ENCODE assay signal across 8 cellular contexts in the genomic region with DNA sequence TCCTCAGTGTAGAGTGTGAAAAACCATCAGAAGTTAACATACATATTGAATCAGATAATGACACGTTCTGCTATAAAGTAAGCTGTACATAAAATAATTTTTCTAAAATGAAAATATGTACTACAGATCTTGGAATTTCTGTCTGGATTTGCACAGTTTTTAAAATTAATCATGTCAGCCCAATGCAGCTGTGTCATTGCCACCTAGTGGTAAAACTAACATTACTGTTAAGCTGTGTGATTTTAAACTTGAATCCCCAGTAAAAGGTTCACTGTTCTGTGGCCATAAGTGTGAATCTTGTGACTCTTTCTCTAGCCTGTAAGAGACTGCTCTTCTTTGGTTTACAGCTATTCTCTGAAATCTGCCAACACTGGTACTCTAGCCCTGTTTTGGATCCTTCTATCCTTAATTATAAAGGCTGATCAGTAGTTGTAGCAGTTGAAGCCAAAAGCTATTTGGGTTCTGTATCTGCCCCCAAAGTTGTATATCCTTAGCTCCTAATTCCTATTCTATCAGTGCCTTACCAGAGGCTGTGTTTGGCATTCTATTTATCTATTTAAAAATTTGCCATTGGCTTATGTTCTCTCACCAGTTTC. TPM values are rescaled to one million over a fixed set of nuclear protein-coding genes. Genes with fewer than 3 reads are reported as not detected.
A peak's percentile ranks its signal among the peaks of the same experiment; 100 is the strongest.
DNase-seq lines count a peak whose midpoint lies in the region; ATAC-seq and TF ChIP-seq lines count a peak whose summit lies in the region.

No MANE protein-coding gene starts in this region.

- H3K27me3 ChIP-seq in BJ (ENCODE audit: control insufficient read depth, insufficient read depth, low read length) = no peaks in the 10 kb centered on the region

- H3K27ac Mint-ChIP-seq in nephron progenitor cell = no peak overlapping the region

- DNase-seq in BJ (ENCODE audit: low read depth) = no peak
- peak; percentile 22 to 76 for DNase-seq in NCI-H526 (lab: John Stamatoyannopoulos, UW)
- peak; percentile 73 for DNase-seq in dermis blood vessel endothelial cell
- no peak for DNase-seq in nephron progenitor cell
- DNase-seq in activated gamma-delta T cell (lab: John Stamatoyannopoulos, UW) = no peak

- no peaks in the 10 kb centered on the region for H3K36me3 ChIP-seq in BJ (ENCODE audit: control insufficient read depth, insufficient read depth, low read length)

- no peak overlapping the region for H3K4me3 Mint-ChIP-seq in nephron progenitor cell

- ATAC-seq in GM18520 (IDR thresholded peaks at IDR 0.05; ENCODE audit: unreplicated experiment) = peak; percentile 18
- no peak for ATAC-seq in GM19324 (IDR thresholded peaks at IDR 0.05; ENCODE audit: low FRiP score, unreplicated experiment)
- ATAC-seq in HG02981 (IDR thresholded peaks at IDR 0.05; ENCODE audit: unreplicated experiment) = no peak

- H3K9me3 Mint-ChIP-seq in nephron progenitor cell = peaks cover 45% of the 10 kb centered on the region

- no peaks in the 10 kb centered on the region for H3K27me3 Mint-ChIP-seq in nephron progenitor cell (ENCODE audit: low read depth, poor library complexity)

- TF ChIP-seq CTCF in BJ (IDR thresholded peaks at IDR 0.05; ENCODE audit: insufficient read depth, low read depth, low read length) (peak; percentile 71), nephron progenitor cell (IDR thresholded peaks at IDR 0.05) (peak; percentile 36)

- POLR2A ChIA-PET in BJ (lab: Charles Lee) = no interaction called here

- CTCF ChIA-PET in BJ (lab: Yijun Ruan, JAX) = interaction anchor here (0.7 to 2.4 kb wide), 8 partner anchors 9 to 1444 kb away, joined by 3 to 17 read pairs (median 6); partner anchors contain the start of genes CEP57, FAM76B and MAML2

- peaks cover 11% of the 10 kb centered on the region for H3K4me1 Mint-ChIP-seq in nephron progenitor cell

- peaks cover 31% of the 10 kb centered on the region for H3K36me3 Mint-ChIP-seq in nephron progenitor cell (ENCODE audit: low read depth)

- no peak overlapping the region for H3K4me3 ChIP-seq in BJ (ENCODE audit: low read depth, low read length)

RNA-seq across cellular contexts. Expression of gene JRKL, which starts 4.0 kb away (rescaled TPM):
- polyA plus RNA-seq in BJ (2011; rRNA removed) = 2.9 and 6.8 TPM in 2 replicates
- 1.6 and 2.7 TPM in 2 replicates for polyA minus RNA-seq in BJ (2011; rRNA and poly(A)+ RNA removed)
- 11.2 and 12.1 TPM in 2 replicates for total RNA-seq in dermis blood vessel endothelial cell

RNA-seq across cellular contexts. Expression of gene CCDC82, which starts 4.1 kb away (rescaled TPM):
- 4.6 and 10.6 TPM in 2 replicates for polyA plus RNA-seq in BJ (2011; rRNA removed)
- 3.3 and 4.5 TPM in 2 replicates for polyA minus RNA-seq in BJ (2011; rRNA and poly(A)+ RNA removed)
- total RNA-seq in dermis blood vessel endothelial cell = 24.2 and 34.9 TPM in 2 replicates

RNA-seq across cellular contexts. Expression of gene MAML2, which starts 50.9 kb away (rescaled TPM):
- 20.5 and 22.0 TPM in 2 replicates for polyA plus RNA-seq in BJ (2011; rRNA removed)
- polyA minus RNA-seq in BJ (2011; rRNA and poly(A)+ RNA removed) = 32.1 and 44.8 TPM in 2 replicates
- total RNA-seq in dermis blood vessel endothelial cell = 6.3 and 8.7 TPM in 2 replicates

Comparison
In these comparisons a context has a peak if more than half of its experiments do, and no peak if none do; other contexts are left out.
1. DNase-seq: peak in NCI-H526 (2 of 2) and dermis blood vessel endothelial cell (single experiment); none in BJ (single experiment), nephron progenitor cell (single experiment) and activated gamma-delta T cell (single experiment).